ENCODE assay signal across 1 cellular context in the genomic region with DNA sequence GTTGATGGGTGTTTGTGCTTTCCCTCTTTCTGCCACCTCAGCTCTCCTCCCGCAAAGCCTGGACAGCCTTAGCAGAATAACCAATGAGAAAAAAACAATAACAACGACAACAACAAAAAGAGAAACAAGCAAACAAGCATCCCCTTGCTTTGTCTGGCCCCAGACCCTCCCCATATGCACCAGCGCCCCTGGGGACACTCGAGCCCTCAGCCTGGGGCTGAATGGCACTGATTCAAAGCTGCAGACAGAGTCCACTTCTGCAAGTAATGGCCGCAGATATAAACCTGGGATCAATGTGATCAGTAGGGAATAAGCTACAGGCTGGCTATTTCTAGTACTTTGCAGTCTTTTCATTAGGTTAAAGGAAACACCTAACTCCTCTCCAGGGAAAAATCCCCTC.
TF ChIP-seq lines count a peak whose summit lies in the region.

No MANE protein-coding gene starts in this region.

TF ChIP-seq in H1, 55 proteins besides CTCF, POLR2A, EP300 and RAD21 (continued from another document):
- TF ChIP-seq, protein P1, sequence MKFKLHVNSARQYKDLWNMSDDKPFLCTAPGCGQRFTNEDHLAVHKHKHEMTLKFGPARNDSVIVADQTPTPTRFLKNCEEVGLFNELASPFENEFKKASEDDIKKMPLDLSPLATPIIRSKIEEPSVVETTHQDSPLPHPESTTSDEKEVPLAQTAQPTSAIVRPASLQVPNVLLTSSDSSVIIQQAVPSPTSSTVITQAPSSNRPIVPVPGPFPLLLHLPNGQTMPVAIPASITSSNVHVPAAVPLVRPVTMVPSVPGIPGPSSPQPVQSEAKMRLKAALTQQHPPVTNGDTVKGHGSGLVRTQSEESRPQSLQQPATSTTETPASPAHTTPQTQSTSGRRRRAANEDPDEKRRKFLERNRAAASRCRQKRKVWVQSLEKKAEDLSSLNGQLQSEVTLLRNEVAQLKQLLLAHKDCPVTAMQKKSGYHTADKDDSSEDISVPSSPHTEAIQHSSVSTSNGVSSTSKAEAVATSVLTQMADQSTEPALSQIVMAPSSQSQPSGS (IDR thresholded peaks at IDR 0.05; ENCODE audit: low read length), result no peak
- no peak for TF ChIP-seq CREB1 (IDR thresholded peaks at IDR 0.05)
- no peak for TF ChIP-seq GTF2F1 (IDR thresholded peaks at IDR 0.05; ENCODE audit: borderline replicate concordance, low read depth, low read length)
- TF ChIP-seq FOSL1 (IDR thresholded peaks at IDR 0.05; ENCODE audit: insufficient read depth, low read depth, low read length), result no peak
- no peak for TF ChIP-seq JUND (IDR thresholded peaks at IDR 0.05; ENCODE audit: low read length)
- no peak for TF ChIP-seq KDM5A (IDR thresholded peaks at IDR 0.05; ENCODE audit: low read length)
- no peak for TF ChIP-seq MAX (IDR thresholded peaks at IDR 0.05)
- no peak for TF ChIP-seq HDAC6 (IDR thresholded peaks at IDR 0.05; ENCODE audit: low read depth, low read length)
- TF ChIP-seq TAF1 (IDR thresholded peaks at IDR 0.05; ENCODE audit: low read depth, low read length), result no peak
- no peak for TF ChIP-seq TCF12 (IDR thresholded peaks at IDR 0.05; ENCODE audit: low read depth, low read length)
- TF ChIP-seq ATF3 (IDR thresholded peaks at IDR 0.05; ENCODE audit: insufficient read depth, low read depth, low read length), result no peak
- no peak for TF ChIP-seq SUZ12 (IDR thresholded peaks at IDR 0.05; ENCODE audit: low read length)
TF ChIP-seq in H1: peak in this region for 0.
